In the genomic region with DNA sequence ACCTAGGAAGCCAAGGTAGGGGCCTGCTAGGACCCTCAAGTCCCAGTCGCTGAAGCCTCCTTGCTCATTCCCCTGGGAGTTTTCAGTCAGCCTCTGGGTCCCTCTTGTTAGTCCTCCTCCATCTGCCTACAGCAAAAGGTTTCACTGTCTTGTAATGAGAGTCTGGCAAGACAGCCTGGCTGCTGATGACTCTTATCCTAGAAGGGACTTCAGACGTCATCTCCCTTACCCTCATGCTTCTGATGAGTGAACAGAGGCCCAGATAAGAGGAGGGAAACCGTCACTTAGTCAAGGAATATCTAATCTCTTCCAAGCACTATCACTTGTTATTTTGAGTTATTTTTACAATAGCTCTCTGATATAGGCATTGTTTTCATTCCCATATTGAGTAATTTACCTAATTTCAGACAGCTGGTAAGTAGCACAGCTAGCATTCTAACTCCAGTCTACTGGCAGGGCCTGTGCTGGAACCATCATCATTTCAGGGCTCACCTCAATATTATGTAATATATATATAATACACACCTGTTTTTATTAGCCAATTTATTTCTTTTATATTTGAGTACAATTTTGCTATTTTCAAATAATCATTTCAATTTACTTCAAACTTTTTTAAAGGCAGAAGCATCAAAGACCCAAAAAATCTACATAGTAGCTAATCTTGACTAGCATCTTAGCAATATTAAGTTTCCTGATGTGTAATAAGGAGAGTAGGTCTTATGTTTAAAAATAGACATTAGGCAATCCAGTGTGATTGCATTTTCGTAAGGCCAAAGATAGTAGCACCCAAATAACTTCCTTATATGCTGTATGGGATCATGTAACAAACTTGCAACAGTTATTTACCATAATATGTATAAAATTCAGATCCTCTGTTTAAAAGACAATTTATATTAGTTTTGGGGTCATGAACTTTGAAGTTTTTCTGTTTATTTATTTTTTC, we compare ENCODE assay signal across 13 cellular contexts. TPM values are rescaled to one million over a fixed set of nuclear protein-coding genes. Genes with fewer than 3 reads are reported as not detected.
A peak's percentile ranks its signal among the peaks of the same experiment; 100 is the strongest.
DNase-seq lines count a peak whose midpoint lies in the region; FAIRE-seq and TF ChIP-seq lines count a peak whose summit lies in the region.
"Had no signal": no experiment of that assay in that cellular context is flagged by ENCODE, and none has a peak within 500 bp of the region (broad histone marks: within the 10 kb centered on the region; RNA-seq: fewer than 3 reads in every experiment).

No MANE protein-coding gene starts in this region.

- no peak overlapping the region for H3K4me2 ChIP-seq in osteoblast (ENCODE audit: insufficient read depth, low read length)
- H3K4me2 ChIP-seq: GM23338 had no signal

- peaks cover 3% of the 10 kb centered on the region for H3K4me1 ChIP-seq in osteoblast (ENCODE audit: insufficient read depth, low read length)
- H3K4me1 ChIP-seq: transverse colon had no signal

- in situ Hi-C loops in GM13977 (cut with MboI; ENCODE audit: low pct_unique_long_range_greater_than_20kb, low sequenced_read_pairs, unreplicated experiment), result no loop called here

- H3K79me2 ChIP-seq in osteoblast (ENCODE audit: insufficient read depth, low read length), result no peaks in the 10 kb centered on the region

- FAIRE-seq in HTR-8/SVneo (lab: Jason Lieb, UNC), result no peak
- FAIRE-seq: endothelial cell of umbilical vein had no signal

- DNase-seq in GM13977 (ENCODE audit: low spot score) (peak; percentile 51), NOMO-1 treated with DMSO at 0.1 percent for 48 hours (lab: John Stamatoyannopoulos, UW; ENCODE audit: unreplicated experiment) (peak; percentile 87), erythroblast (lab: John Stamatoyannopoulos, UW) (peak; percentile 75 to 89), osteoblast (ENCODE audit: insufficient read length, low spot score, missing footprints) (peak; percentile 79), HTR-8/SVneo (ENCODE audit: insufficient read length, low spot score) (no peak), RKO (ENCODE audit: low spot score) (no peak), GDM1 (lab: John Stamatoyannopoulos, UW) (no peak), NCI-H774 (lab: John Stamatoyannopoulos, UW) (no peak)
- DNase-seq: NCI-H446, posterior cingulate gyrus, transverse colon had no signal

- no peak for TF ChIP-seq CTCF in GM13977 (IDR thresholded peaks at IDR 0.05; ENCODE audit: extremely low read depth, insufficient read depth, missing control alignments)
- no peak for TF ChIP-seq CTCF in osteoblast (IDR thresholded peaks at IDR 0.05; ENCODE audit: extremely low read depth, low read depth, low read length)

- H3K9me3 ChIP-seq in osteoblast (ENCODE audit: low read depth, low read length), result no peaks in the 10 kb centered on the region
- H3K9me3 ChIP-seq: transverse colon had no signal

- H2AFZ ChIP-seq in osteoblast (ENCODE audit: low read length), result no peak overlapping the region
- H2AFZ ChIP-seq: GM23338 had no signal

- H3K4me3 ChIP-seq in osteoblast (ENCODE audit: insufficient read depth, low read length), result no peak overlapping the region
- H3K4me3 ChIP-seq: GM23338, transverse colon had no signal

- H4K20me1 ChIP-seq in osteoblast (ENCODE audit: insufficient read depth, low read length), result no peaks in the 10 kb centered on the region

- TF ChIP-seq POLR2A in erythroblast (IDR thresholded peaks at IDR 0.05; ENCODE audit: low read length), result peak; percentile 42

- no peaks in the 10 kb centered on the region for H3K27me3 ChIP-seq in osteoblast (ENCODE audit: insufficient read depth, low read length)
- H3K27me3 ChIP-seq: transverse colon had no signal

- H3K36me3 ChIP-seq in osteoblast (ENCODE audit: insufficient read depth, low read length), result no peaks in the 10 kb centered on the region
- H3K36me3 ChIP-seq: transverse colon had no signal

- peak overlapping the region; percentile 46 for H3K27ac ChIP-seq in osteoblast (ENCODE audit: low read depth, low read length)
- H3K27ac ChIP-seq: transverse colon had no signal

RNA-seq across cellular contexts. Expression of a gene that starts 7.9 kb away (rescaled TPM):
- 2.1 and 2.2 TPM in 2 replicates for total RNA-seq in osteoblast

Comparison
In these comparisons a context has a peak if more than half of its experiments do, and no peak if none do; other contexts are left out.
1. DNase-seq: peak in GM13977 (single experiment), NOMO-1 treated with DMSO at 0.1 percent for 48 hours (single experiment), erythroblast (2 of 2) and osteoblast (single experiment); none in HTR-8/SVneo (single experiment), RKO (single experiment), GDM1 (single experiment) and NCI-H774 (single experiment).